In genomic region chr5:35274839-35275509, GRCh38 we compare ENCODE assay signal across 30 cellular contexts. TPM values are rescaled to one million over a fixed set of nuclear protein-coding genes. Genes with fewer than 3 reads are reported as not detected.
"Had no signal": no experiment of that assay in that cellular context is flagged by ENCODE, and none has a peak within 500 bp of the region (broad histone marks: within the 10 kb centered on the region; RNA-seq: fewer than 3 reads in every experiment).

No MANE protein-coding gene starts in this region.

- H3K36me3 ChIP-seq: heart left ventricle, lower lobe of right lung, neural progenitor cell, right atrium auricular region, uterus, WERI-Rb-1 had no signal

- H3K4me1 ChIP-seq: foreskin keratinocyte, heart left ventricle, lower lobe of right lung, neural progenitor cell, parathyroid adenoma, right atrium auricular region, uterus had no signal

- H3K9me3 ChIP-seq: lower lobe of right lung, uterus had no signal

- FAIRE-seq: endothelial cell of umbilical vein, TTC549 had no signal

- ATAC-seq: activated CD4-positive, CD25-positive, alpha-beta regulatory T cell treated with anti-CD3 and anti-CD28 coated beads, Interleukin-2, amount 50 U/mL, for 24 hours; effector memory CD8-positive, alpha-beta T cell; esophagus mucosa; foreskin keratinocyte; heart left ventricle; lower lobe of right lung; naive thymus-derived CD8-positive, alpha-beta T cell had no signal

- H3K79me2 ChIP-seq: parathyroid adenoma had no signal

- H3K9me3 Mint-ChIP-seq: effector memory CD8-positive, alpha-beta T cell; T-helper 1 cell treated with Interleukin-12 subunit alpha and Interleukin-12 subunit beta and Interleukin-4 antibody, amounts not matched to agents 30 μg/mL and 1 μg/mL, for 36 hours had no signal

- H3K9ac ChIP-seq: neural progenitor cell, parathyroid adenoma had no signal

- H3K27me3 Mint-ChIP-seq: brain, type B pancreatic cell had no signal

- H3K4me3 Mint-ChIP-seq: activated naive CD8-positive, alpha-beta T cell; brain; effector memory CD8-positive, alpha-beta T cell; naive thymus-derived CD8-positive, alpha-beta T cell; neural progenitor cell; stimulated activated naive CD8-positive, alpha-beta T cell treated with anti-CD3 and anti-CD28 coated beads, Interleukin-15, Interleukin-2, amounts not matched to agents 100 ng/mL and 50 ng/mL, for 24 hours; T-helper 1 cell treated with Interleukin-12 subunit alpha and Interleukin-12 subunit beta and Interleukin-4 antibody, amounts not matched to agents 30 μg/mL and 1 μg/mL, for 36 hours; type B pancreatic cell had no signal

- H3K27ac Mint-ChIP-seq: activated naive CD8-positive, alpha-beta T cell; brain; effector memory CD8-positive, alpha-beta T cell; naive thymus-derived CD8-positive, alpha-beta T cell; neural progenitor cell; stimulated activated naive CD8-positive, alpha-beta T cell treated with anti-CD3 and anti-CD28 coated beads, Interleukin-15, Interleukin-2, amounts not matched to agents 100 ng/mL and 50 ng/mL, for 24 hours; T-helper 1 cell treated with Interleukin-12 subunit alpha and Interleukin-12 subunit beta and Interleukin-4 antibody, amounts not matched to agents 30 μg/mL and 1 μg/mL, for 36 hours; type B pancreatic cell had no signal

- H3K27ac ChIP-seq: foreskin keratinocyte, heart left ventricle, lower lobe of right lung, neural progenitor cell, parathyroid adenoma, right atrium auricular region, uterus, WERI-Rb-1 had no signal

- H3K4me1 Mint-ChIP-seq: brain; naive thymus-derived CD8-positive, alpha-beta T cell; neural progenitor cell had no signal

- H3K4me3 ChIP-seq: heart left ventricle, lower lobe of right lung, neural progenitor cell, right atrium auricular region, uterus had no signal

- H2AFZ ChIP-seq: neural progenitor cell, parathyroid adenoma had no signal

- H3K4me2 ChIP-seq: neural progenitor cell had no signal

- H3K27me3 ChIP-seq: foreskin keratinocyte, heart left ventricle, neural progenitor cell, right atrium auricular region, uterus had no signal

- H3K36me3 Mint-ChIP-seq: activated naive CD8-positive, alpha-beta T cell; brain; neural progenitor cell; type B pancreatic cell had no signal

- DNase-seq: activated CD4-positive, alpha-beta T cell treated with anti-CD3 and anti-CD28 coated beads for 48 hours; activated CD4-positive, alpha-beta T cell treated with anti-CD3 and anti-CD28 coated beads, Interleukin-2, amount 50 U/mL, for 48 hours; activated CD8-positive, alpha-beta memory T cell treated with anti-CD3 and anti-CD28 coated beads for 24 hours; activated effector memory CD4-positive, alpha-beta T cell treated with Interleukin-2 at 50 U/mL for 16 hours; activated naive CD4-positive, alpha-beta T cell treated with Interleukin-2 at 50 U/mL for 16 hours; aorta; cortex of kidney; effector memory CD8-positive, alpha-beta T cell; foreskin keratinocyte; heart left ventricle; lower lobe of right lung; mesenchymal stem cell; naive thymus-derived CD8-positive, alpha-beta T cell; occipital lobe; T-helper 9 cell; uterus; WERI-Rb-1 had no signal

RNA-seq across cellular contexts. Expression of gene PRLR, which starts 44.7 kb away (rescaled TPM):
- total RNA-seq: endothelial cell of umbilical vein; foreskin keratinocyte; naive thymus-derived CD8-positive, alpha-beta T cell; pulmonary artery endothelial cell had no signal
- polyA plus RNA-seq: endothelial cell of umbilical vein; foreskin keratinocyte; naive thymus-derived CD8-positive, alpha-beta T cell had no signal
